In genomic region chr5:175395430-175395829, GRCh38 we compare ENCODE assay signal across 10 cellular contexts. TPM values are rescaled to one million over a fixed set of nuclear protein-coding genes. Genes with fewer than 3 reads are reported as not detected.
"Had no signal": no experiment of that assay in that cellular context is flagged by ENCODE, and none has a peak within 500 bp of the region (broad histone marks: within the 10 kb centered on the region; RNA-seq: fewer than 3 reads in every experiment).

No MANE protein-coding gene starts in this region.

RNA-seq across cellular contexts. Expression of gene DRD1, which starts 48.6 kb away (rescaled TPM):
- total RNA-seq: OCI-LY7, PC-3, PC-9, Right ventricle myocardium inferior, Right ventricle myocardium superior, RPMI7951, SJCRH30, SK-MEL-5, T-cell had no signal
- polyA plus RNA-seq: SK-N-SH had no signal
